In genomic region chr1:237527761-237528160, GRCh38 we compare ENCODE assay signal across 15 cellular contexts.
DNase-seq lines count a peak whose midpoint lies in the region; ATAC-seq and TF ChIP-seq lines count a peak whose summit lies in the region.
"Had no signal": no experiment of that assay in that cellular context is flagged by ENCODE, and none has a peak within 500 bp of the region (broad histone marks: within the 10 kb centered on the region; RNA-seq: fewer than 3 reads in every experiment).

No MANE protein-coding gene starts in this region.

- TF ChIP-seq POLR2A in lower leg skin (IDR thresholded peaks at IDR 0.05), result no peak

- intact Hi-C loops in left ventricle myocardium superior (cut with micrococcal nuclease) (no loop called here), lower leg skin (cut with DNase I; ENCODE audit: low total_unique reads) (no loop called here)

- H3K4me3 ChIP-seq in right atrium auricular region (no peak overlapping the region), fibroblast of pulmonary artery (replicated peaks; ENCODE audit: low read depth, low read length) (no peak overlapping the region), lower leg skin (ENCODE audit: low read depth, poor library complexity, severe bottlenecking) (no peak overlapping the region)
- H3K4me3 ChIP-seq: HAP-1, K562 had no signal

- TF ChIP-seq CTCF in right atrium auricular region (IDR thresholded peaks at IDR 0.05), result no peak
- TF ChIP-seq CTCF in fibroblast of pulmonary artery (IDR thresholded peaks at IDR 0.05; ENCODE audit: low read length, missing control alignments), result no peak
- no peak for TF ChIP-seq CTCF in lower leg skin (IDR thresholded peaks at IDR 0.05)

- H3K9me3 ChIP-seq in right atrium auricular region, result no peaks in the 10 kb centered on the region
- H3K9me3 ChIP-seq: HAP-1 had no signal

- DNase-seq in left ventricle myocardium superior (no peak), right atrium auricular region (ENCODE audit: low spot score) (no peak), RKO (ENCODE audit: low spot score) (peak; percentile 23), fibroblast of pulmonary artery (ENCODE audit: low read depth) (peak; percentile 2), ureter (ENCODE audit: low spot score) (no peak), lower leg skin (ENCODE audit: low spot score in 2 of 2) (no peak)
- DNase-seq: C1 segment of cervical spinal cord; CD4-positive, alpha-beta T cell; DMS153; DMS79 treated with DMSO at 0.1 percent for 48 hours; GF-D8 had no signal

- ATAC-seq in left ventricle myocardium superior, result peak; percentile 23
- ATAC-seq in HG03342 (IDR thresholded peaks at IDR 0.05; ENCODE audit: unreplicated experiment), result no peak
- ATAC-seq: K562 had no signal

- no peak overlapping the region for H3K27ac ChIP-seq in right atrium auricular region
- H3K27ac ChIP-seq: HL-60 had no signal

- H3K4me1 ChIP-seq in right atrium auricular region, result no peaks in the 10 kb centered on the region
- H3K4me1 ChIP-seq: HAP-1 had no signal

- WGBS in lower leg skin, 2 donors, result 80 to 90% methylated on average over 4 of the region's 4 CpGs

- peaks cover 24% of the 10 kb centered on the region for H3K36me3 ChIP-seq in right atrium auricular region
- H3K36me3 ChIP-seq: HAP-1 had no signal

- H3K27me3 ChIP-seq in right atrium auricular region, result no peaks in the 10 kb centered on the region

Comparison
In these comparisons a context has a peak if more than half of its experiments do, and no peak if none do; other contexts are left out.
1. DNase-seq: peak in RKO (single experiment) and fibroblast of pulmonary artery (single experiment); none in left ventricle myocardium superior (single experiment), right atrium auricular region (single experiment), ureter (single experiment) and lower leg skin (0 of 2).